20 cellular contexts compared by ENCODE assay signal in genomic region chr22:32706149-32706548, GRCh38.
DNase-seq lines count a peak whose midpoint lies in the region; ATAC-seq and TF ChIP-seq lines count a peak whose summit lies in the region.
"Had no signal": no experiment of that assay in that cellular context is flagged by ENCODE, and none has a peak within 500 bp of the region (broad histone marks: within the 10 kb centered on the region; RNA-seq: fewer than 3 reads in every experiment).

No MANE protein-coding gene starts in this region.

- no peaks in the 10 kb centered on the region for H3K4me1 Mint-ChIP-seq in activated naive CD4-positive, alpha-beta T cell treated with anti-CD3 and anti-CD28 coated beads, Interleukin-2, amount 10 ng/mL, durations not matched to agents 7 days and 5 days
- H3K4me1 Mint-ChIP-seq: activated CD4-positive, alpha-beta memory T cell treated with anti-CD3 and anti-CD28 coated beads, Interleukin-2, amount 10 ng/mL, durations not matched to agents 7 days and 5 days had no signal

- ATAC-seq in HG03565 (IDR thresholded peaks at IDR 0.05; ENCODE audit: unreplicated experiment), result no peak
- ATAC-seq: naive thymus-derived CD4-positive, alpha-beta T cell had no signal

- H3K27ac Mint-ChIP-seq in activated naive CD4-positive, alpha-beta T cell treated with anti-CD3 and anti-CD28 coated beads, Interleukin-2, amount 10 ng/mL, durations not matched to agents 7 days and 5 days, result no peak overlapping the region
- H3K27ac Mint-ChIP-seq: activated CD4-positive, alpha-beta memory T cell treated with anti-CD3 and anti-CD28 coated beads, Interleukin-2, amount 10 ng/mL, durations not matched to agents 7 days and 5 days; activated T-cell treated with anti-CD3 and anti-CD28 coated beads, Interleukin-2, amount 50 U/mL, for 24 hours had no signal

- no peaks in the 10 kb centered on the region for H3K4me1 ChIP-seq in HEK293 (ENCODE audit: control insufficient read depth, insufficient read depth, low read length)
- H3K4me1 ChIP-seq: ascending aorta, SJCRH30, upper lobe of left lung had no signal

- CTCF ChIA-PET in HEK293 (lab: Yijun Ruan, JAX), result no interaction called here
- CTCF ChIA-PET in activated naive CD4-positive, alpha-beta T cell treated with anti-CD3 and anti-CD28 coated beads, Interleukin-2, amount 10 ng/mL, durations not matched to agents 7 days and 5 days (lab: Charles Lee), result no interaction called here

- TF ChIP-seq CTCF in HEK293 (tag by site-specific recombination; IDR thresholded peaks at IDR 0.05) (no peak), fibroblast of mammary gland (conservative IDR thresholded peaks at IDR 0.05; ENCODE audit: control insufficient read depth, insufficient read depth, low read depth, low read length) (no peak)

- DNase-seq in DMS53 (lab: John Stamatoyannopoulos, UW), result peak; percentile 4
- no peak for DNase-seq in DMS53 treated with DMSO at 0.1 percent for 48 hours (lab: John Stamatoyannopoulos, UW; ENCODE audit: unreplicated experiment)
- DNase-seq in RKO (ENCODE audit: low spot score), result peak; percentile 23
- DNase-seq in fibroblast of mammary gland (ENCODE audit: low read depth), result peak; percentile 35
- no peak for DNase-seq in cardiac septum (ENCODE audit: low spot score)
- no peak for DNase-seq in activated naive CD4-positive, alpha-beta T cell treated with anti-CD3 and anti-CD28 coated beads, Interleukin-2, amount 10 ng/mL, durations not matched to agents 7 days and 5 days
- DNase-seq: activated CD4-positive, alpha-beta memory T cell treated with anti-CD3 and anti-CD28 coated beads, Interleukin-2, amount 10 ng/mL, durations not matched to agents 7 days and 5 days; activated CD4-positive, CD25-positive, alpha-beta regulatory T cell; activated naive CD4-positive, alpha-beta T cell treated with Interleukin-2 at 50 U/mL for 16 hours; activated T-cell treated with anti-CD3 and anti-CD28 coated beads, Interleukin-2, amount 50 U/mL, for 24 hours; naive thymus-derived CD4-positive, alpha-beta T cell; NCI-H2081; NCI-H524 treated with DMSO at 0.1 percent for 48 hours; stimulated activated CD8-positive, alpha-beta memory T cell treated with anti-CD3 and anti-CD28 coated beads, Interleukin-4, amount 100 ng/mL, for 48 hours; upper lobe of left lung had no signal

- peaks cover 22% of the 10 kb centered on the region for H3K9me3 Mint-ChIP-seq in activated naive CD4-positive, alpha-beta T cell treated with anti-CD3 and anti-CD28 coated beads, Interleukin-2, amount 10 ng/mL, durations not matched to agents 7 days and 5 days

- no peak overlapping the region for H3K27ac ChIP-seq in HEK293 (ENCODE audit: extremely low read depth, low read depth, low read length)
- H3K27ac ChIP-seq: ascending aorta, BLaER1, SJCRH30, upper lobe of left lung had no signal

- no peaks in the 10 kb centered on the region for H3K36me3 Mint-ChIP-seq in activated naive CD4-positive, alpha-beta T cell treated with anti-CD3 and anti-CD28 coated beads, Interleukin-2, amount 10 ng/mL, durations not matched to agents 7 days and 5 days

- peaks cover 9% of the 10 kb centered on the region for H3K27me3 Mint-ChIP-seq in activated naive CD4-positive, alpha-beta T cell treated with anti-CD3 and anti-CD28 coated beads, Interleukin-2, amount 10 ng/mL, durations not matched to agents 7 days and 5 days

- no peaks in the 10 kb centered on the region for H3K36me3 ChIP-seq in HEK293 (ENCODE audit: control insufficient read depth in 2 of 2, insufficient read depth in 1 of 2, low read length in 2 of 2)
- H3K36me3 ChIP-seq: ascending aorta, BLaER1, SJCRH30, upper lobe of left lung had no signal

- intact Hi-C loops in cardiac septum (cut with DNase I), result no loop called here

- POLR2A ChIA-PET in HEK293 (lab: Yijun Ruan, JAX), result no interaction called here

- no peaks in the 10 kb centered on the region for H3K9me3 ChIP-seq in HEK293 (ENCODE audit: control insufficient read depth, insufficient read depth, low read depth, low read length)

- no peak overlapping the region for H3K4me3 Mint-ChIP-seq in activated naive CD4-positive, alpha-beta T cell treated with anti-CD3 and anti-CD28 coated beads, Interleukin-2, amount 10 ng/mL, durations not matched to agents 7 days and 5 days
- H3K4me3 Mint-ChIP-seq: activated CD4-positive, alpha-beta memory T cell treated with anti-CD3 and anti-CD28 coated beads, Interleukin-2, amount 10 ng/mL, durations not matched to agents 7 days and 5 days; activated T-cell treated with anti-CD3 and anti-CD28 coated beads, Interleukin-2, amount 50 U/mL, for 24 hours had no signal

- no peak overlapping the region for H3K4me3 ChIP-seq in HEK293 (ENCODE audit: low read depth, low read length)
- no peak overlapping the region for H3K4me3 ChIP-seq in fibroblast of mammary gland (ENCODE audit: control insufficient read depth, low read depth, low read length)
- H3K4me3 ChIP-seq: ascending aorta, BLaER1, SJCRH30, upper lobe of left lung had no signal

TF ChIP-seq in HEK293, 187 proteins besides CTCF, POLR2A, EP300 and RAD21 (continues in another document):
- no peak for TF ChIP-seq ZFP37 (tag by site-specific recombination; IDR thresholded peaks at IDR 0.05)
- TF ChIP-seq ZNF600 (tag by site-specific recombination; IDR thresholded peaks at IDR 0.05), result no peak
- no peak for TF ChIP-seq ZBTB17 (tag by site-specific recombination; IDR thresholded peaks at IDR 0.05)
- TF ChIP-seq SETDB1 (IDR thresholded peaks at IDR 0.05; ENCODE audit: insufficient read length, low read length), result peak; percentile 97
- peak; percentile 22; the same call in 1 of the 2 replicates for TF ChIP-seq ZNF26 (tag by site-specific recombination; IDR thresholded peaks at IDR 0.05)
- peak; percentile 99 for TF ChIP-seq TRIM28 (IDR thresholded peaks at IDR 0.05; ENCODE audit: borderline replicate concordance, low read length)
- no peak for TF ChIP-seq ZNF658 (tag by site-specific recombination; IDR thresholded peaks at IDR 0.05)
- no peak for TF ChIP-seq ZNF596 (tag by site-specific recombination; IDR thresholded peaks at IDR 0.05)
- no peak for TF ChIP-seq ZNF23 (tag by site-specific recombination; IDR thresholded peaks at IDR 0.05; ENCODE audit: borderline replicate concordance)
- peak; percentile 82 for TF ChIP-seq ZNF280D (tag by site-specific recombination; IDR thresholded peaks at IDR 0.05)
- TF ChIP-seq ZNF157 (tag by site-specific recombination; IDR thresholded peaks at IDR 0.05), result no peak
- no peak for TF ChIP-seq ZNF555 (tag by site-specific recombination; conservative IDR thresholded peaks at IDR 0.05)
- peak; percentile 73; the same call in 1 of the 2 replicates for TF ChIP-seq ZNF626 (tag by site-specific recombination; IDR thresholded peaks at IDR 0.05)
- no peak for TF ChIP-seq ZSCAN4 (tag by site-specific recombination; IDR thresholded peaks at IDR 0.05)

Comparison
In these comparisons a context has a peak if more than half of its experiments do, and no peak if none do; other contexts are left out.
1. DNase-seq: peak in DMS53 (single experiment), RKO (single experiment) and fibroblast of mammary gland (single experiment); none in DMS53 treated with DMSO at 0.1 percent for 48 hours (single experiment), cardiac septum (single experiment) and activated naive CD4-positive, alpha-beta T cell treated with anti-CD3 and anti-CD28 coated beads, Interleukin-2, amount 10 ng/mL, durations not matched to agents 7 days and 5 days (single experiment).